Comparison of ENCODE assay signal across 1 cellular context in the genomic region with DNA sequence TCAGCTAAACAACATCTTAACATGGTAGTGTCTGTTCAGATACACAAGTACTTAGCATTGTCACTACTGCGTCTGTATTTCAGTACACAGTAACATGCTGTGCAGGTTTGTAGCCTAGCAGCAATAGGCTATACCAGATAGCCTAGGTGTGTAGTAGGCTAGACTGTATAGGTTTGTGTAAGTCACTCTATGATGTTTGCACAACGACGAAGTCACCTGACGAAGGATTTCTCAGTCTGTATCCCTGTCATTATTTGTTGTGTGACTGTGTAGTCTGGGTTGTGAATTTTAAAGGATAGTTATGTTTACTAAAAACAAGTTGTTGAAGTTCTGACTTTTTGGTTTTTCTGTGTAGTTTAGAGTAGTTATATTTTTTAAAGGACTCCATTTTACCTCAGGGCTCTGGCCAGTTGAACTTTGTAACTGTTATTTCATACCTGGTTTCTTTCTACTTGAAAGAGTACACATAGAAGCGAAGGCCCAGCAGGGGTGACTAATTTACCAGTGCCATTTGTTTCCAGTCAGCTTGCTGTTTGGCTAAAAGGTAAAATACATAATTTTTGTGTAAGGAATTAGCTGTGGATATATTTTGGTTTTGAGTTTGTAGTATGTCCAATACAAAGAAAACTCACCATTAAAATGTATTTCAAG.
TF ChIP-seq lines count a peak whose summit lies in the region.

No MANE protein-coding gene starts in this region.

TF ChIP-seq in HepG2, 621 proteins besides CTCF, POLR2A, EP300 and RAD21 (continued from another document):
- TF ChIP-seq, protein P1, sequence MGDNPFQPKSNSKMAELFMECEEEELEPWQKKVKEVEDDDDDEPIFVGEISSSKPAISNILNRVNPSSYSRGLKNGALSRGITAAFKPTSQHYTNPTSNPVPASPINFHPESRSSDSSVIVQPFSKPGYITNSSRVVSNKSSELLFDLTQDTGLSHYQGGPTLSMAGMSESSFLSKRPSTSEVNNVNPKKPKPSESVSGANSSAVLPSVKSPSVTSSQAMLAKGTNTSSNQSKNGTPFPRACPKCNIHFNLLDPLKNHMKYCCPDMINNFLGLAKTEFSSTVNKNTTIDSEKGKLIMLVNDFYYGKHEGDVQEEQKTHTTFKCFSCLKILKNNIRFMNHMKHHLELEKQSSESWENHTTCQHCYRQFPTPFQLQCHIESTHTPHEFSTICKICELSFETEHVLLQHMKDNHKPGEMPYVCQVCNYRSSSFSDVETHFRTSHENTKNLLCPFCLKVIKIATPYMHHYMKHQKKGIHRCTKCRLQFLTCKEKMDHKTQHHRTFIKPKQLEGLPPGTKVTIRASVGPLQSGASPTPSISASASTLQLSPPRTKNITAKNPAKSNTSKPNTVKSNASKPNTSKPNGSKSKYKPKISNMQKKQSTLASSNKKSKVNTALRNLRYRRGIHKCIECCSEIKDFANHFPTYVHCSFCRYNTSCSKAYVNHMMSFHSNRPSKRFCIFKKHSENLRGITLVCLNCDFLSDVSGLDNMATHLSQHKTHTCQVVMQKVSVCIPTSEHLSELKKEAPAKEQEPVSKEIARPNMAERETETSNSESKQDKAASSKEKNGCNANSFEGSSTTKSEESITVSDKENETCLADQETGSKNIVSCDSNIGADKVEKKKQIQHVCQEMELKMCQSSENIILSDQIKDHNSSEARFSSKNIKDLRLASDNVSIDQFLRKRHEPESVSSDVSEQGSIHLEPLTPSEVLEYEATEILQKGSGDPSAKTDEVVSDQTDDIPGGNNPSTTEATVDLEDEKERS (CRISPR knock-in tag; IDR thresholded peaks at IDR 0.05), result no peak
- TF ChIP-seq ZNF446 (CRISPR knock-in tag; IDR thresholded peaks at IDR 0.05) (no peak), FOXM1 (CRISPR knock-in tag; IDR thresholded peaks at IDR 0.05) (no peak), ELF1 (CRISPR knock-in tag; IDR thresholded peaks at IDR 0.05) (no peak), BRCA1 (CRISPR knock-in tag; IDR thresholded peaks at IDR 0.05) (no peak)
